8 cellular contexts compared by ENCODE assay signal in the genomic region with DNA sequence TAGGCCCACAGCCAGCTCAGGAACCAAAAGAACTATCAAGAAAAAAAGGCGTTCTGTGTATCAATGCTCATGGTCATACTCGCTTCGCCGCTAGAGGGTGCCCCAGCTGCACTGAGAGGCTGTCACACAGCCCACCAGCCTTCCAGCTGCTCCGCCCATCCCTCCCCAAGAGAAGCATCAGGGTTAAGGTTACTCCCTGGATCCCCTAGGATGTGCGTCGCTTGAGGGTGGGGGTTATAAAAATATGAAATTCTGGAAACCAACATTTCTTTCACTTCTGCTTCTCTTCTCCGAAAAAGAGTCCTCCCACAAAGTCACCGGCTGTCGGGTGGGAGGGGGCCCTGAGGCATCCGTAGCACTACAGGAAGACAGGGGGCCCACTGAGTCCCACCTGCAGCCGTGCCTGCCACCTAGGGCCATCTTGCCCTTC. TPM values are rescaled to one million over a fixed set of nuclear protein-coding genes. Genes with fewer than 3 reads are reported as not detected.
A peak's percentile ranks its signal among the peaks of the same experiment; 100 is the strongest.
DNase-seq lines count a peak whose midpoint lies in the region; ATAC-seq and TF ChIP-seq lines count a peak whose summit lies in the region.

No MANE protein-coding gene starts in this region.

- peaks cover 12% of the 10 kb centered on the region for H3K36me3 Mint-ChIP-seq in nephron progenitor cell (ENCODE audit: low read depth)

- no peak for ATAC-seq in HG03097 (IDR thresholded peaks at IDR 0.05; ENCODE audit: low FRiP score, unreplicated experiment)

- peaks cover 21% of the 10 kb centered on the region for H3K36me3 ChIP-seq in GM06990 (ENCODE audit: control insufficient read depth, insufficient read depth, low read length)

- DNase-seq in GM06990 (ENCODE audit: extremely low read depth, insufficient read length) = peak; percentile 63
- peak; percentile 79 for DNase-seq in M059J (ENCODE audit: low read depth)
- DNase-seq in SIG-M5 (lab: John Stamatoyannopoulos, UW) = peak; percentile 52
- DNase-seq in activated effector memory CD4-positive, alpha-beta T cell treated with Interleukin-2 at 50 U/mL for 16 hours = peak; percentile 74
- peak; percentile 82 for DNase-seq in fibroblast of villous mesenchyme (ENCODE audit: low read depth)
- DNase-seq in nephron progenitor cell = peak; percentile 94
- peak; percentile 60 to 82 (median 79) for DNase-seq in stimulated activated naive CD4-positive, alpha-beta T cell (lab: John Stamatoyannopoulos, UW)

- H3K27me3 ChIP-seq in GM06990 (replicated peaks; ENCODE audit: control insufficient read depth, insufficient read depth, low read length) = no peaks in the 10 kb centered on the region

- H3K4me3 ChIP-seq in GM06990 (replicated peaks; ENCODE audit: low read depth, low read length) = peak overlapping the region; percentile 90
- peak overlapping the region; percentile 81 for H3K4me3 ChIP-seq in fibroblast of villous mesenchyme (ENCODE audit: low read depth, low read length)

- no peaks in the 10 kb centered on the region for H3K9me3 Mint-ChIP-seq in nephron progenitor cell

- peaks cover 24% of the 10 kb centered on the region for H3K27me3 Mint-ChIP-seq in nephron progenitor cell (ENCODE audit: low read depth, poor library complexity)

- TF ChIP-seq CTCF in GM06990 (IDR thresholded peaks at IDR 0.05; ENCODE audit: insufficient read depth, low read length, poor library complexity, severe bottlenecking) (peak; percentile 94), fibroblast of villous mesenchyme (IDR thresholded peaks at IDR 0.05; ENCODE audit: insufficient read depth, low read depth, low read length) (peak; percentile 97), nephron progenitor cell (IDR thresholded peaks at IDR 0.05) (peak; percentile 95)

- peak overlapping the region; percentile 95 for H3K4me3 Mint-ChIP-seq in nephron progenitor cell

- peaks cover 58% of the 10 kb centered on the region for H3K4me1 Mint-ChIP-seq in nephron progenitor cell

- H3K27ac Mint-ChIP-seq in nephron progenitor cell = no peak overlapping the region

RNA-seq across cellular contexts. Expression of gene CBX6, which starts 1.7 kb away (rescaled TPM):
- 12.2 and 18.4 TPM in 2 replicates for total RNA-seq in M059J (2014; rRNA removed; shearing (Covaris generic))
- total RNA-seq in fibroblast of villous mesenchyme = 57.7 and 66.5 TPM in 2 replicates

RNA-seq across cellular contexts. Expression of gene NPTXR, which starts 26.5 kb away (rescaled TPM):
- total RNA-seq in M059J (2014; rRNA removed; shearing (Covaris generic)) = 0.76 and 1.9 TPM in 2 replicates
- total RNA-seq in fibroblast of villous mesenchyme = 0.64 and 0.86 TPM in 2 replicates
